ENCODE assay signal across 12 cellular contexts in the genomic region with DNA sequence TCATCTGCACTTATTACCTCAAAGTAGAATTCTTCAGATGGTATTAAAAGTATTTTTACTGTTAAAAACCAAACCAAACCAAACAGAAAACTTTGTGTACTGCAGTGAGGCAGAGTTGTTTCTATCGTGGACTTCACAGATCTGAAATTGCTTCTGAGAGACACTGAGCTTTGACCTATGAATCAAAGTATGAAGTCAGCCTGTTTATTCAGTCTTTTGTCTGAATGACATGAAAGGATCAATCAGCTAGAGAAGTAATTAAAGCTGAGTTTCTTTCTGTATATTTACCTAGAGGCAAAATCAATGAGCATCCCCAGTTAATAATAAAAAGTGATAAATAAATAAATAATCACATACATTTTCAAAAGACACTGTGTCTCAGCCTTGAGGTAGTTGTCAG.
DNase-seq lines count a peak whose midpoint lies in the region; ATAC-seq and TF ChIP-seq lines count a peak whose summit lies in the region.
"Had no signal": no experiment of that assay in that cellular context is flagged by ENCODE, and none has a peak within 500 bp of the region (broad histone marks: within the 10 kb centered on the region; RNA-seq: fewer than 3 reads in every experiment).

No MANE protein-coding gene starts in this region.

- ATAC-seq in body of pancreas, result peak; percentile 9
- peak; percentile 89 to 99 (median 98) for ATAC-seq in right lobe of liver
- ATAC-seq in GM18511 (IDR thresholded peaks at IDR 0.05; ENCODE audit: unreplicated experiment), result no peak
- ATAC-seq in left ventricle myocardium superior, result no peak
- ATAC-seq: HCT116 had no signal

- H3K4me1 ChIP-seq in body of pancreas (no peaks in the 10 kb centered on the region), right lobe of liver (peaks cover 0 to 8% (median 4%) of the 10 kb centered on the region in 4 donors)

- H3K27ac ChIP-seq in body of pancreas (no peak overlapping the region), right lobe of liver (peak overlapping the region; percentile 4 to 52 (median 5))

- intact Hi-C loops in body of pancreas (cut with DNase I), result no loop called here
- intact Hi-C loops in right lobe of liver (cut with DNase I), result no loop called here
- intact Hi-C loops in left ventricle myocardium superior (cut with micrococcal nuclease), result no loop called here

- peak; percentile 39 for DNase-seq in NCI-H748 (lab: John Stamatoyannopoulos, UW; ENCODE audit: unreplicated experiment)
- DNase-seq in NCI-H748 treated with DMSO at 0.1 percent for 48 hours (lab: John Stamatoyannopoulos, UW), result no peak
- peak; percentile 40 for DNase-seq in NCI-H146 treated with DMSO at 0.1 percent for 48 hours (lab: John Stamatoyannopoulos, UW; ENCODE audit: unreplicated experiment)
- no peak for DNase-seq in body of pancreas
- DNase-seq in right lobe of liver, result no peak
- DNase-seq in left ventricle myocardium superior, result no peak
- no peak for DNase-seq in NCI-H1092 (lab: John Stamatoyannopoulos, UW)
- DNase-seq: C1 segment of cervical spinal cord; CD4-positive, alpha-beta T cell; DMS153 had no signal

- no peaks in the 10 kb centered on the region for H3K27me3 ChIP-seq in body of pancreas
- no peaks in the 10 kb centered on the region for H3K27me3 ChIP-seq in right lobe of liver

- 12 to 13% methylated on average over 1 of the region's 1 CpG for WGBS in body of pancreas, 2 donors
- WGBS in right lobe of liver (ENCODE audit: insufficient coverage, low coverage, low lambda C conversion rate, missing lambda C conversion rate), result 21% methylated on average over 1 of the region's 1 CpG

- H3K4me3 ChIP-seq in body of pancreas, result no peak overlapping the region
- no peak overlapping the region for H3K4me3 ChIP-seq in right lobe of liver

- H3K36me3 ChIP-seq in body of pancreas (replicated peaks in 1 of 2; ENCODE audit: insufficient read depth in 1 of 2, low read depth in 2 of 2) (no peaks in the 10 kb centered on the region), right lobe of liver (no peaks in the 10 kb centered on the region)

- TF ChIP-seq POLR2A in body of pancreas (IDR thresholded peaks at IDR 0.05) (no peak), right lobe of liver (IDR thresholded peaks at IDR 0.05) (no peak)

- H3K9me3 ChIP-seq in body of pancreas (no peaks in the 10 kb centered on the region), right lobe of liver (no peaks in the 10 kb centered on the region)

- TF ChIP-seq CTCF in body of pancreas (IDR thresholded peaks at IDR 0.05), result no peak
- no peak for TF ChIP-seq CTCF in right lobe of liver (IDR thresholded peaks at IDR 0.05)

Comparison
In these comparisons a context has a peak if more than half of its experiments do, and no peak if none do; other contexts are left out.
1. DNase-seq: peak in NCI-H748 (single experiment) and NCI-H146 treated with DMSO at 0.1 percent for 48 hours (single experiment); none in NCI-H748 treated with DMSO at 0.1 percent for 48 hours (single experiment), body of pancreas (0 of 4), right lobe of liver (0 of 3), left ventricle myocardium superior (single experiment) and NCI-H1092 (single experiment).
2. ATAC-seq: peak in body of pancreas (single experiment) and right lobe of liver (4 of 4); none in GM18511 (single experiment) and left ventricle myocardium superior (single experiment).
3. H3K27ac ChIP-seq: peak in right lobe of liver (3 of 3); none in body of pancreas (0 of 4).